In the genomic region with DNA sequence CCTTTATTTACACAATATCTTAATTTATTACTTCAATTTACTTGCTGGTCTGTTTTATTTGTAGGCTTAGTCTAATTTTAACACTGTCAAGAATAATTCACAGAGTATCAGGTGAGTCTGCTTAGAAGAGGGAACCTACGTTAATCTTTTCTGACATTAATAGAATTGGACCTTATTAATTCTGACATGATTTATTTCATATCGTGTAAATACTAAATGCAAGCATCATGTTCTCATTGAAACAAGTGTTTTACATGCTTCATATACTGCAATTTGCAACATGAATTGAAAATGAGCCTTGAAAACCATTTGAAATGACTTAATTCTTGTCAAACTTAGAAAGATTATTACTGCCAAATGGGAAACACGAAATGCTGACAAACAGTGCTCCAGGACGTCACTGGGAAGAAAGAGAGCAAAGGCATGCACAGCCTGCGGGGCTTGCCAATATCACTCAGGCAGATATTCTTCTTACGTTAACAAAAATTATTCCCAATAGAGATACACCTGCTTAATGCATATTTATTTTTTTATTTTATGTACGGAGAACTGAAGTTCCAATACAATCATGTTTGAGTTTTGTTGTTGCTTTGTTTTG, we compare ENCODE assay signal across 1 cellular context.
TF ChIP-seq lines count a peak whose summit lies in the region.

No MANE protein-coding gene starts in this region.

TF ChIP-seq in SK-N-SH, 30 proteins besides CTCF, POLR2A, EP300 and RAD21 (continued from another document):
- 0 out of 2 replicates have a peak, but pooled peaks have one; percentile 8 for TF ChIP-seq TCF12 (IDR thresholded peaks at IDR 0.05)
